ENCODE assay signal across 13 cellular contexts in genomic region chr3:48431224-48432029, GRCh38. TPM values are rescaled to one million over a fixed set of nuclear protein-coding genes. Genes with fewer than 3 reads are reported as not detected.
DNase-seq lines count a peak whose midpoint lies in the region; ATAC-seq, FAIRE-seq and TF ChIP-seq lines count a peak whose summit lies in the region.
"Had no signal": no experiment of that assay in that cellular context is flagged by ENCODE, and none has a peak within 500 bp of the region (broad histone marks: within the 10 kb centered on the region; RNA-seq: fewer than 3 reads in every experiment).

No MANE protein-coding gene starts in this region.

- H3K4me3 ChIP-seq in RWPE2 (ENCODE audit: severe bottlenecking) (no peak overlapping the region), esophagus squamous epithelium (no peak overlapping the region), pancreas (no peak overlapping the region)
- H3K4me3 ChIP-seq: cardiac muscle cell, heart left ventricle had no signal

- H3K36me3 Mint-ChIP-seq in CD14-positive monocyte, result peaks cover 24 to 34% of the 10 kb centered on the region in 2 donors

- H3K4me1 Mint-ChIP-seq in CD14-positive monocyte, result peaks cover 14% of the 10 kb centered on the region

- TF ChIP-seq POLR2A in esophagus squamous epithelium (IDR thresholded peaks at IDR 0.05), result no peak

- no peaks in the 10 kb centered on the region for H3K9me3 ChIP-seq in RWPE2 (ENCODE audit: severe bottlenecking)
- no peaks in the 10 kb centered on the region for H3K9me3 ChIP-seq in esophagus squamous epithelium
- no peaks in the 10 kb centered on the region for H3K9me3 ChIP-seq in pancreas
- H3K9me3 ChIP-seq: heart left ventricle had no signal

- no peak for FAIRE-seq in pancreas (lab: Jason Lieb, UNC)

- DNase-seq in CD14-positive monocyte (ENCODE audit: low spot score), result peak; percentile 11
- peak; percentile 34 for DNase-seq in RWPE2 (ENCODE audit: low spot score)
- DNase-seq in esophagus squamous epithelium (lab: John Stamatoyannopoulos, UW), result no peak
- no peak for DNase-seq in pancreas
- no peak for DNase-seq in NCI-H1105 (lab: John Stamatoyannopoulos, UW)
- DNase-seq in MV-4-11 (lab: John Stamatoyannopoulos, UW), result no peak
- no peak for DNase-seq in NCI-H2171 treated with DMSO at 0.1 percent for 48 hours (lab: John Stamatoyannopoulos, UW)
- no peak for DNase-seq in Ammon's horn (ENCODE audit: low spot score)
- DNase-seq: activated CD4-positive, alpha-beta T cell treated with anti-CD3 and anti-CD28 coated beads, Interleukin-2, amount 50 U/mL, for 1 hour; DMS 273 treated with DMSO at 0.1 percent for 48 hours had no signal

- WGBS in esophagus squamous epithelium, 2 donors, result 57 to 68% methylated on average over 7 of the region's 8 CpGs
- 76 to 78% methylated on average over 8 of the region's 8 CpGs for WGBS in pancreas, 2 donors

- H3K36me3 ChIP-seq in RWPE2 (ENCODE audit: low read depth) (peaks cover 35% of the 10 kb centered on the region), esophagus squamous epithelium (peaks cover 0 to 11% (median 0%) of the 10 kb centered on the region in 3 donors), pancreas (peaks cover 0 to 4% (median 0%) of the 10 kb centered on the region in 3 donors)
- H3K36me3 ChIP-seq: cardiac muscle cell had no signal

- H3K4me1 ChIP-seq in RWPE2 (ENCODE audit: insufficient read depth, poor library complexity, severe bottlenecking) (peaks cover 55% of the 10 kb centered on the region), esophagus squamous epithelium (peaks cover 57 to 93% (median 72%) of the 10 kb centered on the region in 3 donors), pancreas (peaks cover 3 to 14% (median 9%) of the 10 kb centered on the region in 3 donors)

- TF ChIP-seq CTCF in CD14-positive monocyte (IDR thresholded peaks at IDR 0.05) (no peak), RWPE2 (IDR thresholded peaks at IDR 0.05; ENCODE audit: poor library complexity, severe bottlenecking) (no peak), esophagus squamous epithelium (IDR thresholded peaks at IDR 0.05) (no peak), pancreas (IDR thresholded peaks at IDR 0.05) (no peak)

- peak overlapping the region; percentile 92 for H3K27ac ChIP-seq in RWPE2 (ENCODE audit: poor library complexity, severe bottlenecking)
- H3K27ac ChIP-seq in esophagus squamous epithelium, result peak overlapping the region; percentile 95 to 98 (median 96)
- H3K27ac ChIP-seq in pancreas, result peak overlapping the region; percentile 90 to 95 (median 93)
- H3K27ac ChIP-seq: cardiac muscle cell had no signal

- peak overlapping the region in 1 of 2 donors; percentile 10 for H3K4me3 Mint-ChIP-seq in CD14-positive monocyte

- peak overlapping the region in 2 of 7 donors; percentile 18 to 50 for H3K27ac Mint-ChIP-seq in CD14-positive monocyte

- ATAC-seq in RWPE2 (ENCODE audit: low read depth) (no peak), pancreas (no peak)
- ATAC-seq: heart left ventricle had no signal

- intact Hi-C loops in CD14-positive monocyte (cut with micrococcal nuclease), result loop anchor here in 1 of 2 donors (10.0 kb wide), 1 partner anchor 237 kb away; no protein-coding TSS in a partner anchor
- intact Hi-C loops in esophagus squamous epithelium (cut with DNase I), result no loop called here
- intact Hi-C loops in pancreas (cut with DNase I), result loop anchor here in 1 of 3 donors (10.0 kb wide), 1 partner anchor 157 kb away; no protein-coding TSS in a partner anchor

- peaks cover 22 to 38% (median 26%) of the 10 kb centered on the region in 3 donors for H3K27me3 Mint-ChIP-seq in CD14-positive monocyte (ENCODE audit: low read depth in 3 of 3)

- H3K9me3 Mint-ChIP-seq in CD14-positive monocyte, result peaks cover 0 to 5% (median 0%) of the 10 kb centered on the region in 7 donors

- H3K27me3 ChIP-seq in RWPE2 (ENCODE audit: insufficient read depth, poor library complexity, severe bottlenecking), result no peaks in the 10 kb centered on the region
- no peaks in the 10 kb centered on the region for H3K27me3 ChIP-seq in esophagus squamous epithelium
- no peaks in the 10 kb centered on the region for H3K27me3 ChIP-seq in pancreas
- H3K27me3 ChIP-seq: cardiac muscle cell, heart left ventricle had no signal

RNA-seq across cellular contexts. Expression of gene PLXNB1, which starts 1.5 kb away (rescaled TPM):
- under 1 TPM in 1 of 2 donors, not detected in 1; 0.14 TPM for polyA plus RNA-seq in CD14-positive monocyte
- 100 to 1,000 TPM in 3 of 4 donors, 10 to 100 TPM in 1; 57.7 to 215 (median 128) TPM for total RNA-seq in esophagus squamous epithelium
- total RNA-seq in pancreas, result 100 to 1,000 TPM in 1 of 6 donors, 10 to 100 TPM in 5; 47.8 to 103 (median 65.1) TPM
- polyA plus RNA-seq in pancreas, result 100 to 1,000 TPM; 286 to 372 TPM

RNA-seq across cellular contexts. Expression of gene CCDC51, which starts 8.5 kb away (rescaled TPM):
- polyA plus RNA-seq in CD14-positive monocyte (1 to 10 TPM; 5.4 to 5.9 TPM), pancreas (1 to 10 TPM; 2.5 to 5.8 TPM)
- total RNA-seq in esophagus squamous epithelium (10 to 100 TPM; 15.1 to 31.3 (median 18.2) TPM), pancreas (1 to 10 TPM; 1.6 to 4.3 (median 3.3) TPM)

RNA-seq across cellular contexts. Expression of gene TMA7, which starts 8.6 kb away (rescaled TPM):
- polyA plus RNA-seq in CD14-positive monocyte, result 100 to 1,000 TPM; 478 to 559 TPM
- 100 to 1,000 TPM; 293 to 431 (median 357) TPM for total RNA-seq in esophagus squamous epithelium
- total RNA-seq in pancreas, result 10 to 100 TPM; 59.0 to 83.8 (median 68.0) TPM
- 100 to 1,000 TPM; 278 to 320 TPM for polyA plus RNA-seq in pancreas

RNA-seq across cellular contexts. Expression of gene ATRIP, which starts 15.1 kb away (rescaled TPM):
- 1 to 10 TPM; 1.8 to 2.8 TPM for polyA plus RNA-seq in CD14-positive monocyte
- total RNA-seq in esophagus squamous epithelium, result 1 to 10 TPM; 4.8 to 8.9 (median 7.1) TPM
- 1 to 10 TPM; 2.0 to 3.4 (median 2.9) TPM for total RNA-seq in pancreas
- polyA plus RNA-seq in pancreas, result 1 to 10 TPM; 4.3 to 4.8 TPM

RNA-seq across cellular contexts. Expression of gene FBXW12, which starts 59.4 kb away (rescaled TPM):
- polyA plus RNA-seq in CD14-positive monocyte (not detected), pancreas (1 to 10 TPM; 2.7 to 5.6 TPM)
- total RNA-seq in esophagus squamous epithelium (not detected), pancreas (1 to 10 TPM; 3.3 to 9.6 (median 6.2) TPM)
- total RNA-seq: heart left ventricle, RPMI7951 had no signal
- polyA plus RNA-seq: heart left ventricle had no signal

Comparison
In these comparisons a context has a peak if more than half of its experiments do, and no peak if none do; other contexts are left out.
1. DNase-seq: peak in CD14-positive monocyte (single experiment) and RWPE2 (single experiment); none in esophagus squamous epithelium (single experiment), pancreas (0 of 6), NCI-H1105 (single experiment), MV-4-11 (single experiment), NCI-H2171 treated with DMSO at 0.1 percent for 48 hours (single experiment) and Ammon's horn (single experiment).
2. Peak in every context shown above with its lines, with median percentiles within 50 percentile points of each other: H3K27ac ChIP-seq.